In the genomic region with DNA sequence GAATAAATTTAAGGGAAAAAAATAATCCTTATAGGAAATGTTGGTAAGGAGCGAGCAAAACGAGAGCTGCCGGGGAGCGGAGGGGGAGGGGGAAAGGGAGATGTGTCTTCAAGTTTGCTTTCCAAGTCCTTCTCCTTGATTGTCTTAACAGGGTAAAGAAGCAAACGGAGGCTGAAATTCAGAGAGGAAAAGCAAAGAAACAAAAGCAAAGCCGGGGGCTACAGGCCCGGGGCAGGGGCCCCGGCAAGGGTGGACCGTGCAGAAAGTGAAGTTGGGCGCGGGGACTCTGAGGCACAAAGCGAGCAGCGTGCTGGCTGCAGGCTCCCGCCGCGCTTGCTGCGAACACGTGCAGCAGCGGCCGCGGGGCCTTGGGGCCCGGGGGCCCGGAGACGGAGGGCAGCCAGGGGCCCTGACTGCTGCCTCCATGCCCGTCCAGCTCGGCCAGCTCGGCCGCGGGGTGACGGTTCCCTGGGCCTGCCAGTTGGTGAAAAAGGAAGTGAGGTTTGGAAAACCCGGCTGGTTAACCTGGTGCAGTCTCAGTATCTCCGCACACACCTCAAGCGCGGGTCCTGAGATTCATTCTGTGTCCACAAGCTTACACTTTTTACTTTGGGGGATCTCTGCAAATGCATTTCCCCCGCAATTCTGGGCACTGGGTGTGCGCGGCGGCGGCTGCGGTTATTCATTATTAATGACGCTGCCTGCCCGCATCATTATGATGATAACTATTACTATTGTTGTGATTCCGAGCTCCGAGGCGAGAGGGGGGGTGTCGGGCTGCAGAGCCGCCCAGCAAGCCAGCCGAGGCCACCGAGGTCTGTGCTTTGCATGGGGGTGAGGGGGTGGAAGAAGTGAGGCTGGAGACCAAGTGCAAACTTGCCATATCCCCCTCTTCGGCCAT, we compare ENCODE assay signal across 8 cellular contexts. TPM values are rescaled to one million over a fixed set of nuclear protein-coding genes. Genes with fewer than 3 reads are reported as not detected.
DNase-seq lines count a peak whose midpoint lies in the region; ATAC-seq, FAIRE-seq and TF ChIP-seq lines count a peak whose summit lies in the region.

No MANE protein-coding gene starts in this region.

- H3K9me3 ChIP-seq in esophagus (ENCODE audit: control insufficient read depth in 2 of 2, insufficient read depth in 1 of 2, low read depth in 1 of 2, low read length in 1 of 2) (no peaks in the 10 kb centered on the region), neural progenitor cell (ENCODE audit: low read depth) (no peaks in the 10 kb centered on the region)

- peak overlapping the region; percentile 85 for H3K4me3 Mint-ChIP-seq in T-helper 2 cell treated with Interferon-gamma antibody and Interleukin-4, amounts not matched to agents 5 μg/mL and 100 μg/mL, for 36 hours
- peak overlapping the region; percentile 96 for H3K4me3 Mint-ChIP-seq in neural progenitor cell

- no peak for TF ChIP-seq CTCF in neural progenitor cell (IDR thresholded peaks at IDR 0.05)

- peaks cover 80% of the 10 kb centered on the region for H3K27me3 Mint-ChIP-seq in T-helper 2 cell treated with Interferon-gamma antibody and Interleukin-4, amounts not matched to agents 5 μg/mL and 100 μg/mL, for 36 hours (ENCODE audit: low read depth)
- H3K27me3 Mint-ChIP-seq in neural progenitor cell (ENCODE audit: insufficient read depth, low read depth): peaks cover 29% of the 10 kb centered on the region

- H3K36me3 ChIP-seq in esophagus (ENCODE audit: control insufficient read depth in 2 of 2, insufficient read depth in 2 of 2, low read length in 1 of 2) (no peaks in the 10 kb centered on the region), neural progenitor cell (no peaks in the 10 kb centered on the region)

- no peak for DNase-seq in T-helper 2 cell treated with Interferon-gamma antibody and Interleukin-4, amounts not matched to agents 5 μg/mL and 100 μg/mL, for 36 hours (ENCODE audit: low spot score)
- DNase-seq in T-helper 2 cell (no peak), neural progenitor cell (ENCODE audit: low spot score) (peak; percentile 76), cortex of kidney (lab: John Stamatoyannopoulos, UW) (no peak), RCC 7860 (ENCODE audit: low spot score) (no peak)

- ATAC-seq in HG03066 (IDR thresholded peaks at IDR 0.05; ENCODE audit: low read depth, unreplicated experiment): peak; percentile 24
- peak; percentile 28 for ATAC-seq in SK-N-SH treated with all-trans-retinoic acid at 6 μM for 48 hours

- peak overlapping the region; percentile 95 for H3K4me2 ChIP-seq in neural progenitor cell

- no peak for FAIRE-seq in RCC 7860 (lab: Jason Lieb, UNC)

- H3K4me1 ChIP-seq in esophagus (ENCODE audit: control insufficient read depth in 2 of 2, insufficient read depth in 2 of 2, low read length in 1 of 2) (peaks cover 3 to 6% of the 10 kb centered on the region in 2 donors), neural progenitor cell (peaks cover 32% of the 10 kb centered on the region)

- H3K27me3 ChIP-seq in esophagus (ENCODE audit: control insufficient read depth in 1 of 2, insufficient read depth in 2 of 2, low read length in 2 of 2) (peaks cover 0 to 3% of the 10 kb centered on the region in 2 donors), neural progenitor cell (peaks cover 35% of the 10 kb centered on the region)

- no peaks in the 10 kb centered on the region for H3K9me3 Mint-ChIP-seq in T-helper 2 cell treated with Interferon-gamma antibody and Interleukin-4, amounts not matched to agents 5 μg/mL and 100 μg/mL, for 36 hours
- H3K9me3 Mint-ChIP-seq in neural progenitor cell: peaks cover 2% of the 10 kb centered on the region

- peak overlapping the region; percentile 66 for H2AFZ ChIP-seq in neural progenitor cell (replicated peaks)

- WGBS in esophagus, 2 donors: 1% methylated on average over 49 to 50 of the region's 50 CpGs

- H3K79me2 ChIP-seq in neural progenitor cell (ENCODE audit: low read depth): peaks cover 25% of the 10 kb centered on the region

- H4K20me1 ChIP-seq in neural progenitor cell (ENCODE audit: low read depth): no peaks in the 10 kb centered on the region

- no peaks in the 10 kb centered on the region for H3K36me3 Mint-ChIP-seq in T-helper 2 cell treated with Interferon-gamma antibody and Interleukin-4, amounts not matched to agents 5 μg/mL and 100 μg/mL, for 36 hours (ENCODE audit: low read depth)
- H3K36me3 Mint-ChIP-seq in neural progenitor cell: no peaks in the 10 kb centered on the region

- no peak overlapping the region for H3K27ac Mint-ChIP-seq in T-helper 2 cell treated with Interferon-gamma antibody and Interleukin-4, amounts not matched to agents 5 μg/mL and 100 μg/mL, for 36 hours
- peak overlapping the region; percentile 81 for H3K27ac Mint-ChIP-seq in neural progenitor cell

- H3K27ac ChIP-seq in esophagus (ENCODE audit: low read depth in 2 of 2, low read length in 1 of 2) (peak overlapping the region; percentile 81 to 84), neural progenitor cell (no peak overlapping the region)

- H3K4me3 ChIP-seq in esophagus (ENCODE audit: low read depth in 1 of 2, low read length in 2 of 2) (peak overlapping the region; percentile 62 to 66), neural progenitor cell (peak overlapping the region; percentile 59)

- peaks cover 13% of the 10 kb centered on the region for H3K4me1 Mint-ChIP-seq in T-helper 2 cell treated with Interferon-gamma antibody and Interleukin-4, amounts not matched to agents 5 μg/mL and 100 μg/mL, for 36 hours (ENCODE audit: low read depth)
- H3K4me1 Mint-ChIP-seq in neural progenitor cell: peaks cover 8% of the 10 kb centered on the region

- peaks cover 38% of the 10 kb centered on the region for H3F3A ChIP-seq in neural progenitor cell (ENCODE audit: low read depth)

- no peak overlapping the region for H3K9ac ChIP-seq in neural progenitor cell

TF ChIP-seq in SK-N-SH treated with all-trans-retinoic acid at 6 μM for 48 hours, 23 proteins besides CTCF, POLR2A, EP300 and RAD21:
- no peak for TF ChIP-seq PPARA (CRISPR knock-in tag; IDR thresholded peaks at IDR 0.05; ENCODE audit: borderline replicate concordance)
- TF ChIP-seq TCF4 (CRISPR knock-in tag; IDR thresholded peaks at IDR 0.05; ENCODE audit: borderline replicate concordance): no peak
- no peak for TF ChIP-seq ZFP3 (CRISPR knock-in tag; IDR thresholded peaks at IDR 0.05)
- TF ChIP-seq GLIS3 (CRISPR knock-in tag; IDR thresholded peaks at IDR 0.05): no peak
- TF ChIP-seq, protein P1, sequence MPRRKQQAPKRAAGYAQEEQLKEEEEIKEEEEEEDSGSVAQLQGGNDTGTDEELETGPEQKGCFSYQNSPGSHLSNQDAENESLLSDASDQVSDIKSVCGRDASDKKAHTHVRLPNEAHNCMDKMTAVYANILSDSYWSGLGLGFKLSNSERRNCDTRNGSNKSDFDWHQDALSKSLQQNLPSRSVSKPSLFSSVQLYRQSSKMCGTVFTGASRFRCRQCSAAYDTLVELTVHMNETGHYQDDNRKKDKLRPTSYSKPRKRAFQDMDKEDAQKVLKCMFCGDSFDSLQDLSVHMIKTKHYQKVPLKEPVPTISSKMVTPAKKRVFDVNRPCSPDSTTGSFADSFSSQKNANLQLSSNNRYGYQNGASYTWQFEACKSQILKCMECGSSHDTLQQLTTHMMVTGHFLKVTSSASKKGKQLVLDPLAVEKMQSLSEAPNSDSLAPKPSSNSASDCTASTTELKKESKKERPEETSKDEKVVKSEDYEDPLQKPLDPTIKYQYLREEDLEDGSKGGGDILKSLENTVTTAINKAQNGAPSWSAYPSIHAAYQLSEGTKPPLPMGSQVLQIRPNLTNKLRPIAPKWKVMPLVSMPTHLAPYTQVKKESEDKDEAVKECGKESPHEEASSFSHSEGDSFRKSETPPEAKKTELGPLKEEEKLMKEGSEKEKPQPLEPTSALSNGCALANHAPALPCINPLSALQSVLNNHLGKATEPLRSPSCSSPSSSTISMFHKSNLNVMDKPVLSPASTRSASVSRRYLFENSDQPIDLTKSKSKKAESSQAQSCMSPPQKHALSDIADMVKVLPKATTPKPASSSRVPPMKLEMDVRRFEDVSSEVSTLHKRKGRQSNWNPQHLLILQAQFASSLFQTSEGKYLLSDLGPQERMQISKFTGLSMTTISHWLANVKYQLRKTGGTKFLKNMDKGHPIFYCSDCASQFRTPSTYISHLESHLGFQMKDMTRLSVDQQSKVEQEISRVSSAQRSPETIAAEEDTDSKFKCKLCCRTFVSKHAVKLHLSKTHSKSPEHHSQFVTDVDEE (CRISPR knock-in tag; IDR thresholded peaks at IDR 0.05): no peak
- TF ChIP-seq CSDC2 (CRISPR knock-in tag; IDR thresholded peaks at IDR 0.05): no peak
- no peak for TF ChIP-seq ISL1 (CRISPR knock-in tag; IDR thresholded peaks at IDR 0.05)
- no peak for TF ChIP-seq TOX (CRISPR knock-in tag; IDR thresholded peaks at IDR 0.05; ENCODE audit: borderline replicate concordance)
- no peak for TF ChIP-seq SNAI2 (CRISPR knock-in tag; IDR thresholded peaks at IDR 0.05)
- TF ChIP-seq OSR1 (CRISPR knock-in tag; IDR thresholded peaks at IDR 0.05): no peak

RNA-seq across cellular contexts. Expression of a gene that starts 4.0 kb away (rescaled TPM):
- polyA plus RNA-seq in esophagus: 10 to 100 TPM in 1 of 2 donors, 1 to 10 TPM in 1; 8.6 to 25.5 TPM
- total RNA-seq in neural progenitor cell (ENCODE audit: low replicate concordance): 0.67 and 1.0 TPM in 2 replicates
